In genomic region chr10:75014516-75015230, GRCh38 we compare ENCODE assay signal across 1 cellular context.
TF ChIP-seq lines count a peak whose summit lies in the region.

No MANE protein-coding gene starts in this region.

TF ChIP-seq in HepG2, 621 proteins besides CTCF, POLR2A, EP300 and RAD21 (continued from another document):
- no peak for TF ChIP-seq ZBTB40 (IDR thresholded peaks at IDR 0.05)
- TF ChIP-seq ZBTB40 (CRISPR knock-in tag; IDR thresholded peaks at IDR 0.05), result no peak
- no peak for TF ChIP-seq ZBTB26 (CRISPR knock-in tag; IDR thresholded peaks at IDR 0.05; ENCODE audit: borderline replicate concordance)
- no peak for TF ChIP-seq ELK4 (CRISPR knock-in tag; IDR thresholded peaks at IDR 0.05; ENCODE audit: borderline replicate concordance)
- no peak for TF ChIP-seq HMGA1 (CRISPR knock-in tag; conservative IDR thresholded peaks at IDR 0.05)
- no peak for TF ChIP-seq ZNF772 (CRISPR knock-in tag; IDR thresholded peaks at IDR 0.05)
TF ChIP-seq in HepG2: peak in this region for 0.
